7 cellular contexts compared by ENCODE assay signal in genomic region chr21:31604591-31605190, GRCh38. TPM values are rescaled to one million over a fixed set of nuclear protein-coding genes. Genes with fewer than 3 reads are reported as not detected.
DNase-seq lines count a peak whose midpoint lies in the region; ATAC-seq and TF ChIP-seq lines count a peak whose summit lies in the region.

No MANE protein-coding gene starts in this region.

- no peaks in the 10 kb centered on the region for H3K4me1 ChIP-seq in mesendoderm (ENCODE audit: control insufficient read depth, low read depth, low read length)

- no peak overlapping the region for H2BK15ac ChIP-seq in mesendoderm (replicated peaks; ENCODE audit: low read depth)

- H3K23ac ChIP-seq in mesendoderm (ENCODE audit: low read length) = no peak overlapping the region

- DNase-seq in HK-2 (ENCODE audit: unreplicated experiment) (peak; percentile 51), NCI-H82 treated with DMSO at 0.1 percent for 48 hours (lab: John Stamatoyannopoulos, UW; ENCODE audit: unreplicated experiment) (peak; percentile 71), mesendoderm (peak; percentile 76)
- DNase-seq in activated CD8-positive, alpha-beta T cell treated with anti-CD3 and anti-CD28 coated beads for 36 hours = peak; percentile 86
- DNase-seq in effector memory CD8-positive, alpha-beta T cell = peak; percentile 44 to 56 (median 44)
- peak; percentile 45 to 55 for DNase-seq in stimulated activated CD8-positive, alpha-beta memory T cell treated with anti-CD3 and anti-CD28 coated beads, Interleukin-2, amount 100 ng/mL, for 1 hour (ENCODE audit: low read depth in 2 of 2)

- no peak overlapping the region for H4K8ac ChIP-seq in mesendoderm (ENCODE audit: low read depth, low read length)

- peaks cover 5% of the 10 kb centered on the region for H3K4me1 Mint-ChIP-seq in activated CD8-positive, alpha-beta T cell treated with anti-CD3 and anti-CD28 coated beads for 36 hours (ENCODE audit: low read depth)
- H3K4me1 Mint-ChIP-seq in effector memory CD8-positive, alpha-beta T cell (ENCODE audit: low read depth in 2 of 2) = peaks cover 3 to 4% of the 10 kb centered on the region in 2 donors

- H2BK5ac ChIP-seq in mesendoderm (ENCODE audit: low read length) = no peak overlapping the region

- H3K4me2 ChIP-seq in mesendoderm (ENCODE audit: low read length) = no peak overlapping the region

- no peak overlapping the region for H3K27ac Mint-ChIP-seq in activated CD8-positive, alpha-beta T cell treated with anti-CD3 and anti-CD28 coated beads for 36 hours
- H3K27ac Mint-ChIP-seq in effector memory CD8-positive, alpha-beta T cell = no peak overlapping the region

- no peak overlapping the region for H3K56ac ChIP-seq in mesendoderm (ENCODE audit: low read length)

- H3K36me3 Mint-ChIP-seq in activated CD8-positive, alpha-beta T cell treated with anti-CD3 and anti-CD28 coated beads for 36 hours (ENCODE audit: low read depth) = no peaks in the 10 kb centered on the region
- H3K36me3 Mint-ChIP-seq in effector memory CD8-positive, alpha-beta T cell (ENCODE audit: insufficient read depth) = no peaks in the 10 kb centered on the region

- no peak overlapping the region for H2BK120ac ChIP-seq in mesendoderm (ENCODE audit: low read depth, low read length)

- peak; percentile 70; the same call in 1 of the 2 replicates for TF ChIP-seq CTCF in GM12875 (IDR thresholded peaks at IDR 0.05; ENCODE audit: borderline replicate concordance, insufficient read depth, low read depth, low read length)
- TF ChIP-seq CTCF in activated CD8-positive, alpha-beta T cell treated with anti-CD3 and anti-CD28 coated beads for 36 hours (IDR thresholded peaks at IDR 0.05) = peak; percentile 79

- H3K9ac ChIP-seq in mesendoderm (ENCODE audit: low read length) = no peak overlapping the region

- intact Hi-C loops in activated CD8-positive, alpha-beta T cell treated with anti-CD3 and anti-CD28 coated beads for 36 hours (cut with micrococcal nuclease) = loop anchor here (2.0 to 5.0 kb wide), 2 partner anchors 406 to 507 kb away; no protein-coding TSS in a partner anchor

- H3K4me3 Mint-ChIP-seq in activated CD8-positive, alpha-beta T cell treated with anti-CD3 and anti-CD28 coated beads for 36 hours = no peak overlapping the region
- H3K4me3 Mint-ChIP-seq in effector memory CD8-positive, alpha-beta T cell = no peak overlapping the region

- WGBS in mesendoderm (ENCODE audit: extremely low coverage, insufficient coverage, low lambda C conversion rate) = no CpG with 5 or more reads among the region's 11 CpGs

- no peak overlapping the region for H4K5ac ChIP-seq in mesendoderm (ENCODE audit: low read length)

- no peak overlapping the region for H3K4me3 ChIP-seq in GM12875 (ENCODE audit: low read depth, low read length)
- no peak overlapping the region for H3K4me3 ChIP-seq in mesendoderm (ENCODE audit: low read length)

- no peaks in the 10 kb centered on the region for H3K27me3 ChIP-seq in mesendoderm (ENCODE audit: insufficient read depth, low read length, poor library complexity)

- no peaks in the 10 kb centered on the region for H3K79me2 ChIP-seq in mesendoderm (ENCODE audit: control insufficient read depth, insufficient read depth, low read length)

- H2AK5ac ChIP-seq in mesendoderm (ENCODE audit: low read length) = no peak overlapping the region

- peaks cover 2% of the 10 kb centered on the region for H3K27me3 Mint-ChIP-seq in activated CD8-positive, alpha-beta T cell treated with anti-CD3 and anti-CD28 coated beads for 36 hours
- peaks cover 5 to 28% of the 10 kb centered on the region in 2 donors for H3K27me3 Mint-ChIP-seq in effector memory CD8-positive, alpha-beta T cell

- no peak overlapping the region for H3K27ac ChIP-seq in mesendoderm (ENCODE audit: low read depth, low read length)

- no peaks in the 10 kb centered on the region for H3K9me3 Mint-ChIP-seq in activated CD8-positive, alpha-beta T cell treated with anti-CD3 and anti-CD28 coated beads for 36 hours
- no peaks in the 10 kb centered on the region for H3K9me3 Mint-ChIP-seq in effector memory CD8-positive, alpha-beta T cell

- H3K79me1 ChIP-seq in mesendoderm (ENCODE audit: low read length) = no peaks in the 10 kb centered on the region

- CTCF ChIA-PET in activated CD8-positive, alpha-beta T cell treated with anti-CD3 and anti-CD28 coated beads for 36 hours (lab: Charles Lee) = interaction anchor here (0.6 to 5.7 kb wide), 28 partner anchors 9 to 517 kb away, joined by 3 to 28 read pairs (median 4); no protein-coding TSS in a partner anchor

- POLR2A ChIA-PET in activated CD8-positive, alpha-beta T cell treated with anti-CD3 and anti-CD28 coated beads for 36 hours (lab: Charles Lee) = interaction anchor here (1.0 kb wide), 1 partner anchor 126 kb away, joined by 3 read pairs; no protein-coding TSS in a partner anchor

- H3K36me3 ChIP-seq in mesendoderm (ENCODE audit: control insufficient read depth, insufficient read depth, low read length) = no peaks in the 10 kb centered on the region

- H3K18ac ChIP-seq in mesendoderm (ENCODE audit: low read length) = no peak overlapping the region

- peak; percentile 65 for ATAC-seq in activated CD8-positive, alpha-beta T cell treated with anti-CD3 and anti-CD28 coated beads for 36 hours
- ATAC-seq in effector memory CD8-positive, alpha-beta T cell (replicated peaks) = peak; percentile 56

- H3K4ac ChIP-seq in mesendoderm (ENCODE audit: low read depth, low read length) = no peak overlapping the region

RNA-seq across cellular contexts. Expression of gene SOD1, which starts 54.8 kb away (rescaled TPM):
- total RNA-seq in activated CD8-positive, alpha-beta T cell treated with anti-CD3 and anti-CD28 coated beads for 36 hours = 100 to 1,000 TPM; 277 to 286 TPM
- polyA plus RNA-seq in mesendoderm (2013, experiment 1 of 2) = 278 TPM
- 283 TPM for polyA plus RNA-seq in mesendoderm (2013, experiment 2 of 2)
